ENCODE assay signal across 9 cellular contexts in genomic region chr6:90286884-90287488, GRCh38. TPM values are rescaled to one million over a fixed set of nuclear protein-coding genes. Genes with fewer than 3 reads are reported as not detected.
A peak's percentile ranks its signal among the peaks of the same experiment; 100 is the strongest.
DNase-seq lines count a peak whose midpoint lies in the region; ATAC-seq, FAIRE-seq and TF ChIP-seq lines count a peak whose summit lies in the region.
"Had no signal": no experiment of that assay in that cellular context is flagged by ENCODE, and none has a peak within 500 bp of the region (broad histone marks: within the 10 kb centered on the region; RNA-seq: fewer than 3 reads in every experiment).

No MANE protein-coding gene starts in this region.

- no peak for TF ChIP-seq POLR2A in lower leg skin (IDR thresholded peaks at IDR 0.05)

- WGBS in small intestine, 3 donors: 69 to 83% (median 70%) methylated on average over 4 of the region's 4 CpGs
- WGBS in lower leg skin, 2 donors: 93 to 95% methylated on average over 4 of the region's 4 CpGs

- H3K4me1 ChIP-seq in small intestine (ENCODE audit: control insufficient read depth in 2 of 2, insufficient read depth in 1 of 2, low read depth in 1 of 2, low read length in 1 of 2): peaks cover 0 to 2% of the 10 kb centered on the region in 2 donors

- H3K27me3 Mint-ChIP-seq in activated CD4-positive, alpha-beta memory T cell treated with anti-CD3 and anti-CD28 coated beads, Interleukin-2, amount 10 ng/mL, durations not matched to agents 7 days and 5 days: peaks cover 11% of the 10 kb centered on the region

- peak overlapping the region; percentile 57 for H3K27ac Mint-ChIP-seq in activated CD4-positive, alpha-beta memory T cell treated with anti-CD3 and anti-CD28 coated beads, Interleukin-2, amount 10 ng/mL, durations not matched to agents 7 days and 5 days

- TF ChIP-seq CTCF in fibroblast of mammary gland (conservative IDR thresholded peaks at IDR 0.05; ENCODE audit: control insufficient read depth, insufficient read depth, low read depth, low read length) (peak; percentile 94), lower leg skin (IDR thresholded peaks at IDR 0.05) (no peak)

- ATAC-seq in HG02642 (IDR thresholded peaks at IDR 0.05; ENCODE audit: poor library complexity, unreplicated experiment): no peak

- peaks cover 65% of the 10 kb centered on the region for H3K4me1 Mint-ChIP-seq in activated CD4-positive, alpha-beta memory T cell treated with anti-CD3 and anti-CD28 coated beads, Interleukin-2, amount 10 ng/mL, durations not matched to agents 7 days and 5 days

- H3K4me3 Mint-ChIP-seq in activated CD4-positive, alpha-beta memory T cell treated with anti-CD3 and anti-CD28 coated beads, Interleukin-2, amount 10 ng/mL, durations not matched to agents 7 days and 5 days: peak overlapping the region; percentile 23

- DNase-seq in NCI-H2171 treated with DMSO at 0.1 percent for 48 hours (lab: John Stamatoyannopoulos, UW) (peak; percentile 55), NCI-H2171 (lab: John Stamatoyannopoulos, UW) (no peak), NCI-H1694 treated with DMSO at 0.1 percent for 48 hours (lab: John Stamatoyannopoulos, UW) (peak; percentile 16), fibroblast of mammary gland (ENCODE audit: low read depth) (peak; percentile 65), small intestine (peak; percentile 32), lower leg skin (ENCODE audit: low spot score in 2 of 2) (no peak)
- peak; percentile 70 for DNase-seq in activated CD4-positive, alpha-beta memory T cell treated with anti-CD3 and anti-CD28 coated beads, Interleukin-2, amount 10 ng/mL, durations not matched to agents 7 days and 5 days

- H3K36me3 Mint-ChIP-seq in activated CD4-positive, alpha-beta memory T cell treated with anti-CD3 and anti-CD28 coated beads, Interleukin-2, amount 10 ng/mL, durations not matched to agents 7 days and 5 days (ENCODE audit: low read depth): peaks cover 35% of the 10 kb centered on the region

- no peaks in the 10 kb centered on the region for H3K36me3 ChIP-seq in small intestine (ENCODE audit: control insufficient read depth in 2 of 2, insufficient read depth in 2 of 2, low read length in 2 of 2)

- H3K9me3 ChIP-seq in small intestine (ENCODE audit: control insufficient read depth, low read depth): no peaks in the 10 kb centered on the region

- CTCF ChIA-PET in activated CD4-positive, alpha-beta memory T cell treated with anti-CD3 and anti-CD28 coated beads, Interleukin-2, amount 10 ng/mL, durations not matched to agents 7 days and 5 days (lab: Charles Lee): interaction anchor here (0.7 to 14.1 kb wide), 13 partner anchors 13 to 346 kb away, joined by 3 to 281 read pairs (median 5); no protein-coding TSS in a partner anchor

- POLR2A ChIA-PET in activated CD4-positive, alpha-beta memory T cell treated with anti-CD3 and anti-CD28 coated beads, Interleukin-2, amount 10 ng/mL, durations not matched to agents 7 days and 5 days (lab: Charles Lee): interaction anchor here (1.1 to 6.0 kb wide), 10 partner anchors 9 to 346 kb away, joined by 3 to 110 read pairs (median 11); partner anchors contain the start of gene BACH2

- H3K27me3 ChIP-seq in small intestine (ENCODE audit: control insufficient read depth in 2 of 2, insufficient read depth in 2 of 2, low read length in 2 of 2): peaks cover 0 to 2% of the 10 kb centered on the region in 2 donors

- no peak overlapping the region for H3K27ac ChIP-seq in small intestine (ENCODE audit: low read depth in 1 of 2, low read length in 1 of 2)

- no peak for FAIRE-seq in small intestine (lab: Jason Lieb, UNC)
- FAIRE-seq: endometrium had no signal

- H3K9me3 Mint-ChIP-seq in activated CD4-positive, alpha-beta memory T cell treated with anti-CD3 and anti-CD28 coated beads, Interleukin-2, amount 10 ng/mL, durations not matched to agents 7 days and 5 days: peaks cover 7% of the 10 kb centered on the region

- no peak overlapping the region for H3K4me3 ChIP-seq in fibroblast of mammary gland (ENCODE audit: control insufficient read depth, low read depth, low read length)
- no peak overlapping the region for H3K4me3 ChIP-seq in small intestine (ENCODE audit: low read depth in 1 of 2, low read length in 2 of 2)
- H3K4me3 ChIP-seq in lower leg skin (ENCODE audit: low read depth, poor library complexity, severe bottlenecking): no peak overlapping the region

- intact Hi-C loops in lower leg skin (cut with DNase I; ENCODE audit: low total_unique reads): no loop called here

RNA-seq across cellular contexts. Expression of gene BACH2, which starts 9.7 kb away (rescaled TPM):
- total RNA-seq in activated CD4-positive, alpha-beta memory T cell treated with anti-CD3 and anti-CD28 coated beads, Interleukin-2, amount 10 ng/mL, durations not matched to agents 7 days and 5 days: 10 to 100 TPM; 30.3 to 31.1 TPM
- under 1 TPM in 2 of 3 donors, not detected in 1; under 0.01 to 0.67 TPM for polyA plus RNA-seq in small intestine
- total RNA-seq in lower leg skin: 10 to 100 TPM in 2 of 4 donors, 1 to 10 TPM in 2; 9.3 to 34.5 (median 11.1) TPM

Comparison
In these comparisons a context has a peak if more than half of its experiments do, and no peak if none do; other contexts are left out.
1. DNase-seq: peak in NCI-H2171 treated with DMSO at 0.1 percent for 48 hours (single experiment), NCI-H1694 treated with DMSO at 0.1 percent for 48 hours (single experiment), activated CD4-positive, alpha-beta memory T cell treated with anti-CD3 and anti-CD28 coated beads, Interleukin-2, amount 10 ng/mL, durations not matched to agents 7 days and 5 days (single experiment), fibroblast of mammary gland (single experiment) and small intestine (single experiment); none in NCI-H2171 (single experiment) and lower leg skin (0 of 2).